8 cellular contexts compared by ENCODE assay signal in the genomic region with DNA sequence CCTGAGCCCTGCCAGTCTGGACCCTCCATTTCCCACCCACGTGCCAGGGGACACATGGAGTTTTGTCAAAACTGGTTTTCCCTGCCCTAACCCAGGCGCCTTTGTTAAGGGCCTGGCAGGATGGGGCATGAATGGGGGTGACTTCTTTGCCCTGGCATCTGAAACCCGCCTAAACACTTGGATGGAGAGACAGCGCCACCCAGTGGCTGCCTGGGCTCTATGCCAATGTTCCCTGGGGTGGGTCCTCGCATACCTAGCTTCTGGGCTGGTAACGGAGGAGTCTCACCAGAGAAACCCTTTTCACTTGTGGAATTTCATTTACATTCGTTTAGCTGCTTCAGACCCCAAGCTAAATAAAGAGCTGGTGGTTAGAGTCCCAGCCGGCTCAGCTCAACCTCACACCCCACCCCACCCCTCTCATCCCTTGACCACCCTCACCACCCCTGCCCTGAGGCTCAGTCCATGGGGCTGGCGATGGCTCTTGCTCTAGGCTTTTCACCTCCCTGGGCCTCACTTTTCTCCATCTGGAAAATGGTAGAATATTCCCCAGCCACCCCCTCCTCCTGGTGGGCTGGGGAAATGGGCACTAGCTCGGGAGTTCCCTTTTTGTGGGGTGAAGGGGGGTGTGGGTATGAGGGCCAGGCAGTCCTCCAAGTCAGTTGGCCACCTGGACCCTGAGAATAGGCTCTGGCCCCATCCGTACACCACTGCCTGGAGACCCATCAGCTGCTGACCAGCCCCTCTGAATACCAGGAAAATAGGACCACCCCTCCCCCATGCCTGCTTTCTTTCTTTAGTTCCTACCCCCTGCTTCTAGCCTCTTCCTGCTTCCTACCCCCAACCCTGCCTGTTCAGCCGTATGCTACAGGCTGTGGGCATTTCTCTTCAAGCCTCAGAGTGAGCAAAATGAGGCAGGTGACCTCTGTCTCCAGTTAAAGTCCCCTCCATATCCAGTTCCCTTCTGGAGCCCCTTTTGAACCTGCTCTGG. TPM values are rescaled to one million over a fixed set of nuclear protein-coding genes. Genes with fewer than 3 reads are reported as not detected.
DNase-seq lines count a peak whose midpoint lies in the region; ATAC-seq and FAIRE-seq lines count a peak whose summit lies in the region.

No MANE protein-coding gene starts in this region.

- intact Hi-C loops in Right ventricle myocardium superior (cut with DNase I) (loop anchor here (2.0 to 10.0 kb wide), 2 partner anchors 62 to 400 kb away; no protein-coding TSS in a partner anchor), posterior cingulate gyrus (cut with DNase I) (loop anchor here (1.0 to 5.0 kb wide), 3 partner anchors 65 to 395 kb away; no protein-coding TSS in a partner anchor)

- ATAC-seq in GM18498 (IDR thresholded peaks at IDR 0.05; ENCODE audit: unreplicated experiment) (peak; percentile 56), Right ventricle myocardium superior (ENCODE audit: poor library complexity) (peak; percentile 90)

- DNase-seq in A172 (ENCODE audit: low spot score), result peak; percentile 43
- DNase-seq in Kasumi-1 (lab: John Stamatoyannopoulos, UW), result peak; percentile 23 to 42
- DNase-seq in SK-N-DZ (ENCODE audit: low spot score), result peak; percentile 62
- DNase-seq in activated naive CD4-positive, alpha-beta T cell treated with anti-CD3 and anti-CD28 coated beads, Interleukin-2, amount 50 U/mL, for 16 hours, result peak; percentile 74
- peak; percentile 79 for DNase-seq in Right ventricle myocardium superior
- DNase-seq in posterior cingulate gyrus, result peak; percentile 38 to 95 (median 74)
- DNase-seq in urothelium cell line (ENCODE audit: low spot score), result peak; percentile 80

- no peak for FAIRE-seq in urothelium cell line (lab: Jason Lieb, UNC)

RNA-seq across cellular contexts. Expression of a gene that starts 57.1 kb away (rescaled TPM):
- total RNA-seq in A172 (2014; rRNA removed; shearing (Covaris generic)), result 32.1 and 35.5 TPM in 2 replicates
- 47.4 and 49.9 TPM in 2 replicates for polyA plus RNA-seq in SK-N-DZ (2014; cell fraction: cytosol; rRNA removed)
- 25.6 and 28.6 TPM in 2 replicates for polyA plus RNA-seq in SK-N-DZ (2014; cell fraction: nucleus; rRNA removed)
- 13.3 TPM for total RNA-seq in Right ventricle myocardium superior

Comparison
In these comparisons a context has a peak if more than half of its experiments do, and no peak if none do; other contexts are left out.
1. Peak in every context shown above with its lines: DNase-seq and ATAC-seq.